Comparison of ENCODE assay signal across 10 cellular contexts in the genomic region with DNA sequence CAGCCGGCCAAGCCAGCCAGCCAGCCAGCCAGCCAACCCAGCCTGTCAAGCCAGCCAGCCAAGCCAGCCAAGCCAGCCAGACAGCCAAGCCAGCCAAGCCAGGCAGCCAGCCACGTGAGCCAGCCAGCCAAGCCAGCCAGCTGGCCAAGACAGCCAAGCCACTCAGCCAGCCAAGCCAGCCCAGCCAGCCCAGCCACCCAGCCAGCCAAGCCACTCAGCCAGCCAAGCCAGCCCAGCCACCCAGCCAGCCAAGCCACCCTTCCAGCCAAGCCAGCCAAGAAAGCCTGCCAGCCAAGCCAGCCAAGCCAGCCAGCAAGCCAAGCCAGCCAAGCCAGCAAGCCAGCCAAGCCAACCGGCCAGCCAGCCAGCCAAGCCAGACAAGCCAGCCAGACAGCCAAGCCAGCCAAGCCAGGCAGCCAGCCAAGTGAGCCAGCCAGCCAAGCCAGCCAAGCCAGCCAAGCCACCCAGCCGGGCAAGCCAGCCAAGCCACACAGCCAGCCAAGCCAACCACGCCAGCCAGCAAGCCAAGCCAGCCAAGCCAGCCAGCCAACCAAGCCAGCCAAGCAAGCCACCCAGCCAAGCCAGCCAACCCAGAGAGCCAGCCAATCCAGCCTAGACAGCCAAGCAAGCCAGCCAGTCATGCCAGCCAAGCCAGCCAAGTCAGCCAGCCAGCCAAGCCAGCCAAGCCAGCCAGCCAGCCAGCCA.
DNase-seq lines count a peak whose midpoint lies in the region; ATAC-seq and TF ChIP-seq lines count a peak whose summit lies in the region.
"Had no signal": no experiment of that assay in that cellular context is flagged by ENCODE, and none has a peak within 500 bp of the region (broad histone marks: within the 10 kb centered on the region; RNA-seq: fewer than 3 reads in every experiment).

No MANE protein-coding gene starts in this region.

- no peak overlapping the region for H2AFZ ChIP-seq in OCI-LY7 (ENCODE audit: low read length)

- peaks cover 24% of the 10 kb centered on the region; the same call in 1 of the 2 replicates for H3K9me3 ChIP-seq in OCI-LY7 (ENCODE audit: low read length)
- H3K9me3 ChIP-seq: gastrocnemius medialis had no signal

- H3K9me3 Mint-ChIP-seq in central memory CD8-positive, alpha-beta T cell, result no peaks in the 10 kb centered on the region

- H3K27ac Mint-ChIP-seq in central memory CD8-positive, alpha-beta T cell (ENCODE audit: low read depth), result no peak overlapping the region
- H3K27ac Mint-ChIP-seq: activated T-helper 17 cell treated with anti-CD3 and anti-CD28 coated beads, Interleukin-2, amount 50 U/mL, for 72 hours had no signal

- BruUV-seq in OCI-LY7 (replicated peaks; lab: Mats Ljungman, UMichigan), result no TSS peak

- CTCF ChIA-PET in OCI-LY7 (lab: Charles Lee; ENCODE audit: unreplicated experiment), result no interaction called here

- no peaks in the 10 kb centered on the region for H3K4me1 ChIP-seq in OCI-LY7 (ENCODE audit: insufficient read depth, low read length, poor library complexity, severe bottlenecking)
- H3K4me1 ChIP-seq: gastrocnemius medialis had no signal

- H3K36me3 Mint-ChIP-seq in central memory CD8-positive, alpha-beta T cell (ENCODE audit: insufficient read depth), result no peaks in the 10 kb centered on the region

- TF ChIP-seq CTCF in OCI-LY7 (conservative IDR thresholded peaks at IDR 0.05; ENCODE audit: low read length), result no peak

- no peaks in the 10 kb centered on the region for H3K36me3 ChIP-seq in OCI-LY7 (ENCODE audit: insufficient read depth, low read length)
- H3K36me3 ChIP-seq: gastrocnemius medialis had no signal

- H3K4me1 Mint-ChIP-seq in central memory CD8-positive, alpha-beta T cell, result no peaks in the 10 kb centered on the region
- H3K4me1 Mint-ChIP-seq: activated T-helper 17 cell treated with anti-CD3 and anti-CD28 coated beads, Interleukin-2, amount 50 U/mL, for 72 hours had no signal

- no peak overlapping the region for H3K27ac ChIP-seq in OCI-LY7 (ENCODE audit: low read depth, low read length, poor library complexity, severe bottlenecking)
- H3K27ac ChIP-seq: gastrocnemius medialis had no signal

- DNase-seq in stimulated activated CD4-positive, alpha-beta T cell treated with anti-CD3 and anti-CD28 coated beads, Interleukin-15, amount 100 ng/mL, for 24 hours, result peak; percentile 21
- DNase-seq in stimulated activated CD4-positive, alpha-beta T cell treated with anti-CD3 and anti-CD28 coated beads, Interleukin-12 subunit alpha, Interleukin-12 subunit beta, amount 100 ng/mL, for 4 hours, result no peak
- peak in 1 of 2 donors; percentile 44 for DNase-seq in central memory CD8-positive, alpha-beta T cell (ENCODE audit: low spot score in 2 of 2)
- DNase-seq in mesenteric fat pad (ENCODE audit: low spot score) (peak; percentile 100), OCI-LY7 (ENCODE audit: low spot score) (no peak), NOMO-1 (lab: John Stamatoyannopoulos, UW; ENCODE audit: unreplicated experiment in 2 of 2) (no peak), epidermal melanocyte (ENCODE audit: insufficient read length, low spot score) (no peak)

- no peaks in the 10 kb centered on the region for H3K79me2 ChIP-seq in OCI-LY7 (ENCODE audit: insufficient read depth, low read depth, low read length)

- H3K27me3 Mint-ChIP-seq in central memory CD8-positive, alpha-beta T cell, result no peaks in the 10 kb centered on the region
- H3K27me3 Mint-ChIP-seq: activated T-helper 17 cell treated with anti-CD3 and anti-CD28 coated beads, Interleukin-2, amount 50 U/mL, for 72 hours had no signal

- POLR2A ChIA-PET in OCI-LY7 (lab: Charles Lee), result no interaction called here

- H4K20me1 ChIP-seq in OCI-LY7 (ENCODE audit: insufficient read depth, low read length), result no peaks in the 10 kb centered on the region

- ATAC-seq in central memory CD8-positive, alpha-beta T cell (replicated peaks; ENCODE audit: extremely low read depth, poor library complexity, severe bottlenecking), result peak; percentile 17
- no peak for ATAC-seq in HG03025 (IDR thresholded peaks at IDR 0.05; ENCODE audit: low FRiP score, unreplicated experiment)
- ATAC-seq: gastrocnemius medialis had no signal

- intact Hi-C loops in OCI-LY7 (cut with micrococcal nuclease; ENCODE audit: unreplicated experiment), result no loop called here

- H3K9me2 ChIP-seq in OCI-LY7 (ENCODE audit: insufficient read depth, low read length), result no peaks in the 10 kb centered on the region

- no peak overlapping the region for H3K4me3 ChIP-seq in OCI-LY7 (ENCODE audit: low read depth, low read length, poor library complexity, severe bottlenecking)
- H3K4me3 ChIP-seq: gastrocnemius medialis had no signal

- no peak overlapping the region for H3K4me3 Mint-ChIP-seq in central memory CD8-positive, alpha-beta T cell
- H3K4me3 Mint-ChIP-seq: activated T-helper 17 cell treated with anti-CD3 and anti-CD28 coated beads, Interleukin-2, amount 50 U/mL, for 72 hours had no signal

- no peak overlapping the region for H3K4me2 ChIP-seq in OCI-LY7 (ENCODE audit: low read length)

Comparison
In these comparisons a context has a peak if more than half of its experiments do, and no peak if none do; other contexts are left out.
1. DNase-seq: peak in stimulated activated CD4-positive, alpha-beta T cell treated with anti-CD3 and anti-CD28 coated beads, Interleukin-15, amount 100 ng/mL, for 24 hours (single experiment) and mesenteric fat pad (single experiment); none in stimulated activated CD4-positive, alpha-beta T cell treated with anti-CD3 and anti-CD28 coated beads, Interleukin-12 subunit alpha, Interleukin-12 subunit beta, amount 100 ng/mL, for 4 hours (single experiment), OCI-LY7 (single experiment), NOMO-1 (0 of 2) and epidermal melanocyte (single experiment).